ENCODE assay signal across 8 cellular contexts in the genomic region with DNA sequence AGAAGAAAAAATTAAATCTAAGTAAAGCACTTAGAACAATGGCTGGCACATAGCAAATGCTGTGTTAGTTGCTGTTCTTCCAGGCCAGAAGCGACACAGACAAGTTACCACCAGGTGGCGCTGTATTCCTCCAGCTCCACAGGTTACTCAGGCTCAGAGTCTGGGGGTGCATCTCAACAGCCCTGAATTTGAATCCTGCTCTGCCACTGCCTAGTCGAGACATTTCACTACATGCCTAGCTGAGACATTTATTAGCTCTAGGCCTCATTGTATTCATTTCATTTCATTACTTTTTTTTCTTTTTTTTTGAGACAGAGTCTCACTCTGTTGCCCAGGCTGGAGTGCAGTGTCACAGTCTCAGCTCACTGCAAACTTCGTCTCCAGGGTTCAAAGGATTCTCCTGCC. TPM values are rescaled to one million over a fixed set of nuclear protein-coding genes. Genes with fewer than 3 reads are reported as not detected.
A peak's percentile ranks its signal among the peaks of the same experiment; 100 is the strongest.
DNase-seq lines count a peak whose midpoint lies in the region; ATAC-seq and TF ChIP-seq lines count a peak whose summit lies in the region.

No MANE protein-coding gene starts in this region.

- TF ChIP-seq EP300 in neural cell (conservative IDR thresholded peaks at IDR 0.05; ENCODE audit: poor library complexity, severe bottlenecking): no peak

- no peak overlapping the region for H3K9ac ChIP-seq in neural cell (ENCODE audit: low read length)

- intact Hi-C loops in CD14-positive monocyte (cut with micrococcal nuclease): loop anchor here (2.0 to 5.0 kb wide), 4 partner anchors 168 to 338 kb away; a partner anchor contains a TSS

- no peaks in the 10 kb centered on the region for H3K4me1 Mint-ChIP-seq in CD14-positive monocyte
- H3K4me1 Mint-ChIP-seq in activated T-cell treated with anti-CD3 and anti-CD28 coated beads, Interleukin-2, amount 50 U/mL, for 24 hours (ENCODE audit: low read depth): peaks cover 28% of the 10 kb centered on the region
- H3K4me1 Mint-ChIP-seq in stimulated activated naive CD8-positive, alpha-beta T cell treated with anti-CD3 and anti-CD28 coated beads, Interleukin-15, amount 100 ng/mL, for 72 hours: peaks cover 20% of the 10 kb centered on the region

- H3K27ac Mint-ChIP-seq in CD14-positive monocyte: no peak overlapping the region
- H3K27ac Mint-ChIP-seq in activated T-cell treated with anti-CD3 and anti-CD28 coated beads, Interleukin-2, amount 50 U/mL, for 24 hours: no peak overlapping the region
- no peak overlapping the region for H3K27ac Mint-ChIP-seq in stimulated activated naive CD8-positive, alpha-beta T cell treated with anti-CD3 and anti-CD28 coated beads, Interleukin-15, amount 100 ng/mL, for 72 hours

- no peak overlapping the region for H2AFZ ChIP-seq in neural cell (ENCODE audit: low read depth, low read length)

- H3K79me2 ChIP-seq in neural cell (replicated peaks; ENCODE audit: insufficient read depth, low read length): no peaks in the 10 kb centered on the region

- no peaks in the 10 kb centered on the region for H3K9me3 ChIP-seq in neural cell (ENCODE audit: low read length)

- no peak overlapping the region for H3K4me3 ChIP-seq in neural cell (ENCODE audit: low read length)

- H3K4me3 Mint-ChIP-seq in CD14-positive monocyte: no peak overlapping the region
- no peak overlapping the region for H3K4me3 Mint-ChIP-seq in activated T-cell treated with anti-CD3 and anti-CD28 coated beads, Interleukin-2, amount 50 U/mL, for 24 hours
- no peak overlapping the region for H3K4me3 Mint-ChIP-seq in stimulated activated naive CD8-positive, alpha-beta T cell treated with anti-CD3 and anti-CD28 coated beads, Interleukin-15, amount 100 ng/mL, for 72 hours

- no peaks in the 10 kb centered on the region for H3K9me2 ChIP-seq in neural cell (ENCODE audit: insufficient read depth, low read length)

- no peak overlapping the region for H3K27ac ChIP-seq in neural cell (ENCODE audit: low read length)

- no peaks in the 10 kb centered on the region for H3K27me3 ChIP-seq in neural cell (ENCODE audit: insufficient read depth, low read depth, low read length)

- peaks cover 12 to 20% (median 13%) of the 10 kb centered on the region in 3 donors for H3K27me3 Mint-ChIP-seq in CD14-positive monocyte (ENCODE audit: low read depth in 3 of 3)
- peaks cover 5% of the 10 kb centered on the region for H3K27me3 Mint-ChIP-seq in activated T-cell treated with anti-CD3 and anti-CD28 coated beads, Interleukin-2, amount 50 U/mL, for 24 hours
- no peaks in the 10 kb centered on the region for H3K27me3 Mint-ChIP-seq in stimulated activated naive CD8-positive, alpha-beta T cell treated with anti-CD3 and anti-CD28 coated beads, Interleukin-15, amount 100 ng/mL, for 72 hours

- H3K4me2 ChIP-seq in neural cell (ENCODE audit: low read length): no peak overlapping the region

- no peaks in the 10 kb centered on the region for H4K20me1 ChIP-seq in neural cell (ENCODE audit: insufficient read depth)

- H3K9me3 Mint-ChIP-seq in CD14-positive monocyte: peaks cover 0 to 3% (median 0%) of the 10 kb centered on the region in 7 donors
- H3K9me3 Mint-ChIP-seq in activated T-cell treated with anti-CD3 and anti-CD28 coated beads, Interleukin-2, amount 50 U/mL, for 24 hours: no peaks in the 10 kb centered on the region
- no peaks in the 10 kb centered on the region for H3K9me3 Mint-ChIP-seq in stimulated activated naive CD8-positive, alpha-beta T cell treated with anti-CD3 and anti-CD28 coated beads, Interleukin-15, amount 100 ng/mL, for 72 hours

- no peaks in the 10 kb centered on the region for H3K36me3 ChIP-seq in neural cell (ENCODE audit: insufficient read depth, low read length)

- peak; percentile 51 for DNase-seq in CD14-positive monocyte (ENCODE audit: low spot score)
- DNase-seq in HS-27A (ENCODE audit: low read depth): peak; percentile 52
- DNase-seq in OCI-M2 (lab: John Stamatoyannopoulos, UW; ENCODE audit: unreplicated experiment): peak; percentile 18
- DNase-seq in activated T-cell treated with anti-CD3 and anti-CD28 coated beads, Interleukin-2, amount 50 U/mL, for 24 hours: peak; percentile 78
- DNase-seq in fibroblast of gingiva (ENCODE audit: low read depth): peak; percentile 54
- peak; percentile 66 to 70 for DNase-seq in stimulated activated naive CD8-positive, alpha-beta T cell treated with anti-CD3 and anti-CD28 coated beads, Interleukin-15, amount 100 ng/mL, for 72 hours

- H3K36me3 Mint-ChIP-seq in CD14-positive monocyte: no peaks in the 10 kb centered on the region
- no peaks in the 10 kb centered on the region for H3K36me3 Mint-ChIP-seq in activated T-cell treated with anti-CD3 and anti-CD28 coated beads, Interleukin-2, amount 50 U/mL, for 24 hours (ENCODE audit: low read depth)

- H3F3A ChIP-seq in neural cell (ENCODE audit: insufficient read depth, low read length, poor library complexity, severe bottlenecking): no peaks in the 10 kb centered on the region

- peak; percentile 35 for TF ChIP-seq RAD21 in neural cell (conservative IDR thresholded peaks at IDR 0.05)

- ATAC-seq in stimulated activated naive CD8-positive, alpha-beta T cell treated with anti-CD3 and anti-CD28 coated beads, Interleukin-15, amount 100 ng/mL, for 72 hours: peak; percentile 84
- ATAC-seq in GM21381 (IDR thresholded peaks at IDR 0.05; ENCODE audit: unreplicated experiment): no peak

- TF ChIP-seq CTCF in CD14-positive monocyte (IDR thresholded peaks at IDR 0.05) (peak; percentile 95), neural cell (IDR thresholded peaks at IDR 0.05; ENCODE audit: poor library complexity, severe bottlenecking) (peak; percentile 36)

TF ChIP-seq in neural cell, 6 proteins besides CTCF, POLR2A, EP300 and RAD21:
- TF ChIP-seq SMC3 (conservative IDR thresholded peaks at IDR 0.05; ENCODE audit: poor library complexity): peak; percentile 55
- no peak for TF ChIP-seq EZH2 (IDR thresholded peaks at IDR 0.05; ENCODE audit: borderline replicate concordance, insufficient read depth, low read length, poor library complexity, severe bottlenecking)
- TF ChIP-seq, protein P1, sequence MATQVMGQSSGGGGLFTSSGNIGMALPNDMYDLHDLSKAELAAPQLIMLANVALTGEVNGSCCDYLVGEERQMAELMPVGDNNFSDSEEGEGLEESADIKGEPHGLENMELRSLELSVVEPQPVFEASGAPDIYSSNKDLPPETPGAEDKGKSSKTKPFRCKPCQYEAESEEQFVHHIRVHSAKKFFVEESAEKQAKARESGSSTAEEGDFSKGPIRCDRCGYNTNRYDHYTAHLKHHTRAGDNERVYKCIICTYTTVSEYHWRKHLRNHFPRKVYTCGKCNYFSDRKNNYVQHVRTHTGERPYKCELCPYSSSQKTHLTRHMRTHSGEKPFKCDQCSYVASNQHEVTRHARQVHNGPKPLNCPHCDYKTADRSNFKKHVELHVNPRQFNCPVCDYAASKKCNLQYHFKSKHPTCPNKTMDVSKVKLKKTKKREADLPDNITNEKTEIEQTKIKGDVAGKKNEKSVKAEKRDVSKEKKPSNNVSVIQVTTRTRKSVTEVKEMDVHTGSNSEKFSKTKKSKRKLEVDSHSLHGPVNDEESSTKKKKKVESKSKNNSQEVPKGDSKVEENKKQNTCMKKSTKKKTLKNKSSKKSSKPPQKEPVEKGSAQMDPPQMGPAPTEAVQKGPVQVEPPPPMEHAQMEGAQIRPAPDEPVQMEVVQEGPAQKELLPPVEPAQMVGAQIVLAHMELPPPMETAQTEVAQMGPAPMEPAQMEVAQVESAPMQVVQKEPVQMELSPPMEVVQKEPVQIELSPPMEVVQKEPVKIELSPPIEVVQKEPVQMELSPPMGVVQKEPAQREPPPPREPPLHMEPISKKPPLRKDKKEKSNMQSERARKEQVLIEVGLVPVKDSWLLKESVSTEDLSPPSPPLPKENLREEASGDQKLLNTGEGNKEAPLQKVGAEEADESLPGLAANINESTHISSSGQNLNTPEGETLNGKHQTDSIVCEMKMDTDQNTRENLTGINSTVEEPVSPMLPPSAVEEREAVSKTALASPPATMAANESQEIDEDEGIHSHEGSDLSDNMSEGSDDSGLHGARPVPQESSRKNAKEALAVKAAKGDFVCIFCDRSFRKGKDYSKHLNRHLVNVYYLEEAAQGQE (IDR thresholded peaks at IDR 0.05; ENCODE audit: borderline replicate concordance): no peak
- no peak for TF ChIP-seq MXI1 (conservative IDR thresholded peaks at IDR 0.05; ENCODE audit: poor library complexity, severe bottlenecking)
- TF ChIP-seq POLR2AphosphoS5 (IDR thresholded peaks at IDR 0.05): no peak

RNA-seq across cellular contexts. Expression of a gene that starts 16.4 kb away (rescaled TPM):
- polyA plus RNA-seq in CD14-positive monocyte: not detected
- polyA plus RNA-seq in neural cell: not detected in 2 replicates
- polyA minus RNA-seq in neural cell: not detected in 2 replicates

Comparison
In these comparisons a context has a peak if more than half of its experiments do, and no peak if none do; other contexts are left out.
1. DNase-seq: peak in every context shown above with its lines; median percentile 78 in activated T-cell treated with anti-CD3 and anti-CD28 coated beads, Interleukin-2, amount 50 U/mL, for 24 hours; 68 in stimulated activated naive CD8-positive, alpha-beta T cell treated with anti-CD3 and anti-CD28 coated beads, Interleukin-15, amount 100 ng/mL, for 72 hours; 54 in fibroblast of gingiva; 52 in HS-27A; 51 in CD14-positive monocyte; 18 in OCI-M2.